Comparison of ENCODE assay signal across 25 cellular contexts in genomic region chr2:104413890-104414289, GRCh38.
"Had no signal": no experiment of that assay in that cellular context is flagged by ENCODE, and none has a peak within 500 bp of the region (broad histone marks: within the 10 kb centered on the region; RNA-seq: fewer than 3 reads in every experiment).

No MANE protein-coding gene starts in this region.

- H3K4me2 ChIP-seq: SK-N-SH had no signal

- H3K9ac ChIP-seq: SK-N-SH had no signal

- H3K27ac ChIP-seq: HL-60 had no signal

- DNase-seq: KBM-7, MV-4-11, NCI-H1048, NCI-H1105 treated with DMSO at 0.1 percent for 48 hours, NCI-H1417 treated with DMSO at 0.1 percent for 48 hours, NCI-H146, NCI-H1694 treated with DMSO at 0.1 percent for 48 hours, NCI-H1930, NCI-H2081, NCI-H2107, NCI-H2171, NCI-H226, NCI-H446, NCI-H510A, NCI-H524 treated with DMSO at 0.1 percent for 48 hours, NCI-H69, NCI-H774, Right ventricle myocardium superior, RPMI8226, SIG-M5, SK-N-SH, SW 1271 had no signal

- FAIRE-seq: HTR-8/SVneo, RCC 7860 had no signal

- H3K9me3 ChIP-seq: SK-N-SH had no signal
